24 cellular contexts compared by ENCODE assay signal in the genomic region with DNA sequence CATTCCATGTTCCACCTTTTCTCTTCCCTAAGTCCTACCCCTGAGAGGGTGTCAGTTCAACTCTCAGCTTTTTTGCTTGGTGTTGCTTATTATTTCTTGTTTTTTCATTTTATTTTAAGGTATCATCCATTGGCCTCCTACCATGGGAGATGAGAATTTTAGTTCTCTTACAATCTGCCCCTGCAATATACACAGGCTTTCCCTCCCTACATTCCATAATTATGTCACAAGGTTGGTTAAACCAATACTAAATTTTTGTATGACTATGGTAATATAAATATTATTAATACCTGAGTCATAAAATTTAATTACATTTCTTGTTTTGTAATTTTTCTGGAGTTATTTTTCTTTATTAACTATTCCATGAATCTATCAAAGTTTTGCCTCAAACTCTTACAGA.
"Had no signal": no experiment of that assay in that cellular context is flagged by ENCODE, and none has a peak within 500 bp of the region (broad histone marks: within the 10 kb centered on the region; RNA-seq: fewer than 3 reads in every experiment).

No MANE protein-coding gene starts in this region.

- H2AFZ ChIP-seq: hepatocyte had no signal

- H3K4me1 ChIP-seq: colonic mucosa, esophagus squamous epithelium, foreskin keratinocyte, gastrocnemius medialis, heart left ventricle, heart right ventricle had no signal

- ATAC-seq: effector memory CD8-positive, alpha-beta T cell; esophagus mucosa; foreskin keratinocyte; gastrocnemius medialis; gastroesophageal sphincter; heart left ventricle; heart right ventricle had no signal

- H3K4me2 ChIP-seq: hepatocyte had no signal

- H3K36me3 ChIP-seq: colonic mucosa, esophagus muscularis mucosa, esophagus squamous epithelium, gastrocnemius medialis, gastroesophageal sphincter, heart left ventricle, heart right ventricle had no signal

- H3K79me2 ChIP-seq: hepatocyte had no signal

- H3K27me3 ChIP-seq: colonic mucosa, esophagus muscularis mucosa, esophagus squamous epithelium, foreskin keratinocyte, gastrocnemius medialis, gastroesophageal sphincter, heart left ventricle, heart right ventricle, hepatocyte had no signal

- DNase-seq: colonic mucosa; cortex of kidney; dermis blood vessel endothelial cell; dorsolateral prefrontal cortex; effector CD4-positive, alpha-beta T cell; effector CD8-positive, alpha-beta T cell; effector memory CD4-positive, alpha-beta T cell; effector memory CD8-positive, alpha-beta T cell; erythroblast; esophagus squamous epithelium; foreskin fibroblast; foreskin keratinocyte; foreskin melanocyte; gastrocnemius medialis; glutamatergic neuron; head of caudate nucleus; heart left ventricle; heart right ventricle had no signal

- H3K4me3 ChIP-seq: colonic mucosa, coronary artery, dorsolateral prefrontal cortex, esophagus muscularis mucosa, esophagus squamous epithelium, gastrocnemius medialis, gastroesophageal sphincter, heart left ventricle, heart right ventricle, hepatocyte had no signal

- H3K27ac ChIP-seq: colonic mucosa, coronary artery, dorsolateral prefrontal cortex, epithelial cell of prostate, esophagus muscularis mucosa, esophagus squamous epithelium, foreskin keratinocyte, gastrocnemius medialis, gastroesophageal sphincter, heart left ventricle, heart right ventricle, hepatocyte had no signal

- H3K9me3 ChIP-seq: colonic mucosa, esophagus muscularis mucosa, esophagus squamous epithelium, gastrocnemius medialis, gastroesophageal sphincter, heart left ventricle had no signal
